1 cellular context compared by ENCODE assay signal in the genomic region with DNA sequence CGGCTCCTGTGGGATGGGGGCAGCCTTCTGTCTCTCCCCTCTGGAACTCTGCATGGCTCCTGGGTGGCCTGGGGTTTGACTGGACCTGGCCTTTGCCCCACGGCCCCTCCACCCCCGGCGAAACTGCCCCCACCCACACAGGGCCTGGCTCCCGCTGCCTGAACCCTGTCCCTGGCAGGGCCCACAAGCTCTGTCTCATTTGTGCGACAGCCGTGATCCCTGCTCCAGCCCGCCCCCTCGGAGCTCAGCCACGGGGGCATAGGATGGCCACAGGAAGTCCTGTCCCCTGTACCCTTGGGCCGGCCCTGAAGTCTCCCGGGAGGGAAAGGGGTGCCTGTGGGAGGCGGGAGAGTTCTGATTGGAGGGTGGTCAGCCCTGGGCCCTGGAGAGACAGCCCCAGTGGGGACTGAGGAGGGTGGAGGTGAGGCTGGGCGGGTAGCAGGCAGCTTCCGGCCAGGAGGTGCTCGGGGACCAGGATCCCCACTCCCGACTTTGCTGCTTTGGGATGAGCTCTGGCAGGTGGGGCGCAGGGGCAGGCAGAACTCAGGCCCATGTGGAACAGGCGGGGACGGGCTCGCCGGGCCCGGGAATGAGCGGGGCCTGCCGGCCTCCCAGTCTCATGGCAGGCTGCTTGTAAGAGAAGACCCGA.
A peak's percentile ranks its signal among the peaks of the same experiment; 100 is the strongest.
TF ChIP-seq lines count a peak whose summit lies in the region.

No MANE protein-coding gene starts in this region.

TF ChIP-seq in HepG2, 621 proteins besides CTCF, POLR2A, EP300 and RAD21 (continues in another document):
- TF ChIP-seq ZBTB38 (CRISPR knock-in tag; IDR thresholded peaks at IDR 0.05) (no peak; the same call in 1 of the 2 replicates), PTBP1 (IDR thresholded peaks at IDR 0.05; ENCODE audit: low read depth, low read length, poor library complexity, severe bottlenecking) (no peak), ZNF547 (CRISPR knock-in tag; IDR thresholded peaks at IDR 0.05) (peak; percentile 37; the same call in 1 of the 2 replicates), HNF4A (CRISPR knock-in tag; IDR thresholded peaks at IDR 0.05) (peak; percentile 79), RARA (CRISPR knock-in tag; IDR thresholded peaks at IDR 0.05) (peak; percentile 60; the same call in 1 of the 2 replicates), MAZ (IDR thresholded peaks at IDR 0.05; ENCODE audit: borderline replicate concordance, low read depth, low read length) (no peak), MAZ (CRISPR knock-in tag; IDR thresholded peaks at IDR 0.05; ENCODE audit: low read depth) (peak; percentile 45; the same call in 1 of the 2 replicates), SOX6 (IDR thresholded peaks at IDR 0.05) (no peak), SOX6 (CRISPR knock-in tag; IDR thresholded peaks at IDR 0.05) (0 out of 2 replicates have a peak, but pooled peaks have one; percentile 12), KLF16 (CRISPR knock-in tag; IDR thresholded peaks at IDR 0.05) (peak in 1 of 2 experiments; percentile 35; a peak in 1 of 4 replicates), ETV5 (CRISPR knock-in tag; IDR thresholded peaks at IDR 0.05; ENCODE audit: borderline replicate concordance) (peak; percentile 81), ZNF17 (CRISPR knock-in tag; IDR thresholded peaks at IDR 0.05) (no peak), FOXJ3 (CRISPR knock-in tag; IDR thresholded peaks at IDR 0.05; ENCODE audit: borderline replicate concordance) (0 out of 2 replicates have a peak, but pooled peaks have one; percentile 36), ZFP82 (CRISPR knock-in tag; IDR thresholded peaks at IDR 0.05; ENCODE audit: borderline replicate concordance) (no peak), SAP130 (CRISPR knock-in tag; IDR thresholded peaks at IDR 0.05; ENCODE audit: low read depth) (peak; percentile 80), ZNF264 (CRISPR knock-in tag; IDR thresholded peaks at IDR 0.05) (peak; percentile 68; the same call in 1 of the 2 replicates), RFXANK (CRISPR knock-in tag; IDR thresholded peaks at IDR 0.05) (no peak), TEAD3 (CRISPR knock-in tag; optimal IDR thresholded peaks at IDR 0.05; ENCODE audit: borderline replicate concordance) (peak; percentile 31), SRSF1 (optimal IDR thresholded peaks at IDR 0.05; ENCODE audit: low read depth, low read length) (no peak), ARNTL (CRISPR knock-in tag; IDR thresholded peaks at IDR 0.05) (0 out of 2 replicates have a peak, but pooled peaks have one; percentile 48), ZFY (CRISPR knock-in tag; IDR thresholded peaks at IDR 0.05) (peak; percentile 81), NFE2L2 (IDR thresholded peaks at IDR 0.05; ENCODE audit: low read length) (no peak), ZNF598 (CRISPR knock-in tag; IDR thresholded peaks at IDR 0.05; ENCODE audit: borderline replicate concordance) (peak; percentile 55; the same call in 1 of the 2 replicates), SOX5 (CRISPR knock-in tag; IDR thresholded peaks at IDR 0.05; ENCODE audit: borderline replicate concordance) (no peak)
- TF ChIP-seq, protein P1, sequence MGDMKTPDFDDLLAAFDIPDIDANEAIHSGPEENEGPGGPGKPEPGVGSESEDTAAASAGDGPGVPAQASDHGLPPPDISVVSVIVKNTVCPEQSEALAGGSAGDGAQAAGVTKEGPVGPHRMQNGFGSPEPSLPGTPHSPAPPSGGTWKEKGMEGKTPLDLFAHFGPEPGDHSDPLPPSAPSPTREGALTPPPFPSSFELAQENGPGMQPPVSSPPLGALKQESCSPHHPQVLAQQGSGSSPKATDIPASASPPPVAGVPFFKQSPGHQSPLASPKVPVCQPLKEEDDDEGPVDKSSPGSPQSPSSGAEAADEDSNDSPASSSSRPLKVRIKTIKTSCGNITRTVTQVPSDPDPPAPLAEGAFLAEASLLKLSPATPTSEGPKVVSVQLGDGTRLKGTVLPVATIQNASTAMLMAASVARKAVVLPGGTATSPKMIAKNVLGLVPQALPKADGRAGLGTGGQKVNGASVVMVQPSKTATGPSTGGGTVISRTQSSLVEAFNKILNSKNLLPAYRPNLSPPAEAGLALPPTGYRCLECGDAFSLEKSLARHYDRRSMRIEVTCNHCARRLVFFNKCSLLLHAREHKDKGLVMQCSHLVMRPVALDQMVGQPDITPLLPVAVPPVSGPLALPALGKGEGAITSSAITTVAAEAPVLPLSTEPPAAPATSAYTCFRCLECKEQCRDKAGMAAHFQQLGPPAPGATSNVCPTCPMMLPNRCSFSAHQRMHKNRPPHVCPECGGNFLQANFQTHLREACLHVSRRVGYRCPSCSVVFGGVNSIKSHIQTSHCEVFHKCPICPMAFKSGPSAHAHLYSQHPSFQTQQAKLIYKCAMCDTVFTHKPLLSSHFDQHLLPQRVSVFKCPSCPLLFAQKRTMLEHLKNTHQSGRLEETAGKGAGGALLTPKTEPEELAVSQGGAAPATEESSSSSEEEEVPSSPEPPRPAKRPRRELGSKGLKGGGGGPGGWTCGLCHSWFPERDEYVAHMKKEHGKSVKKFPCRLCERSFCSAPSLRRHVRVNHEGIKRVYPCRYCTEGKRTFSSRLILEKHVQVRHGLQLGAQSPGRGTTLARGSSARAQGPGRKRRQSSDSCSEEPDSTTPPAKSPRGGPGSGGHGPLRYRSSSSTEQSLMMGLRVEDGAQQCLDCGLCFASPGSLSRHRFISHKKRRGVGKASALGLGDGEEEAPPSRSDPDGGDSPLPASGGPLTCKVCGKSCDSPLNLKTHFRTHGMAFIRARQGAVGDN (CRISPR knock-in tag; IDR thresholded peaks at IDR 0.05): peak; percentile 92
- TF ChIP-seq, protein P2, sequence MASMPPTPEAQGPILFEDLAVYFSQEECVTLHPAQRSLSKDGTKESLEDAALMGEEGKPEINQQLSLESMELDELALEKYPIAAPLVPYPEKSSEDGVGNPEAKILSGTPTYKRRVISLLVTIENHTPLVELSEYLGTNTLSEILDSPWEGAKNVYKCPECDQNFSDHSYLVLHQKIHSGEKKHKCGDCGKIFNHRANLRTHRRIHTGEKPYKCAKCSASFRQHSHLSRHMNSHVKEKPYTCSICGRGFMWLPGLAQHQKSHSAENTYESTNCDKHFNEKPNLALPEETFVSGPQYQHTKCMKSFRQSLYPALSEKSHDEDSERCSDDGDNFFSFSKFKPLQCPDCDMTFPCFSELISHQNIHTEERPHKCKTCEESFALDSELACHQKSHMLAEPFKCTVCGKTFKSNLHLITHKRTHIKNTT (CRISPR knock-in tag; IDR thresholded peaks at IDR 0.05): no peak
- TF ChIP-seq, protein P3, sequence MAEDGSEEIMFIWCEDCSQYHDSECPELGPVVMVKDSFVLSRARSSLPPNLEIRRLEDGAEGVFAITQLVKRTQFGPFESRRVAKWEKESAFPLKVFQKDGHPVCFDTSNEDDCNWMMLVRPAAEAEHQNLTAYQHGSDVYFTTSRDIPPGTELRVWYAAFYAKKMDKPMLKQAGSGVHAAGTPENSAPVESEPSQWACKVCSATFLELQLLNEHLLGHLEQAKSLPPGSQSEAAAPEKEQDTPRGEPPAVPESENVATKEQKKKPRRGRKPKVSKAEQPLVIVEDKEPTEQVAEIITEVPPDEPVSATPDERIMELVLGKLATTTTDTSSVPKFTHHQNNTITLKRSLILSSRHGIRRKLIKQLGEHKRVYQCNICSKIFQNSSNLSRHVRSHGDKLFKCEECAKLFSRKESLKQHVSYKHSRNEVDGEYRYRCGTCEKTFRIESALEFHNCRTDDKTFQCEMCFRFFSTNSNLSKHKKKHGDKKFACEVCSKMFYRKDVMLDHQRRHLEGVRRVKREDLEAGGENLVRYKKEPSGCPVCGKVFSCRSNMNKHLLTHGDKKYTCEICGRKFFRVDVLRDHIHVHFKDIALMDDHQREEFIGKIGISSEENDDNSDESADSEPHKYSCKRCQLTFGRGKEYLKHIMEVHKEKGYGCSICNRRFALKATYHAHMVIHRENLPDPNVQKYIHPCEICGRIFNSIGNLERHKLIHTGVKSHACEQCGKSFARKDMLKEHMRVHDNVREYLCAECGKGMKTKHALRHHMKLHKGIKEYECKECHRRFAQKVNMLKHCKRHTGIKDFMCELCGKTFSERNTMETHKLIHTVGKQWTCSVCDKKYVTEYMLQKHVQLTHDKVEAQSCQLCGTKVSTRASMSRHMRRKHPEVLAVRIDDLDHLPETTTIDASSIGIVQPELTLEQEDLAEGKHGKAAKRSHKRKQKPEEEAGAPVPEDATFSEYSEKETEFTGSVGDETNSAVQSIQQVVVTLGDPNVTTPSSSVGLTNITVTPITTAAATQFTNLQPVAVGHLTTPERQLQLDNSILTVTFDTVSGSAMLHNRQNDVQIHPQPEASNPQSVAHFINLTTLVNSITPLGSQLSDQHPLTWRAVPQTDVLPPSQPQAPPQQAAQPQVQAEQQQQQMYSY (CRISPR knock-in tag; IDR thresholded peaks at IDR 0.05): peak; percentile 65; the same call in 1 of the 2 replicates
- TF ChIP-seq, protein P4, sequence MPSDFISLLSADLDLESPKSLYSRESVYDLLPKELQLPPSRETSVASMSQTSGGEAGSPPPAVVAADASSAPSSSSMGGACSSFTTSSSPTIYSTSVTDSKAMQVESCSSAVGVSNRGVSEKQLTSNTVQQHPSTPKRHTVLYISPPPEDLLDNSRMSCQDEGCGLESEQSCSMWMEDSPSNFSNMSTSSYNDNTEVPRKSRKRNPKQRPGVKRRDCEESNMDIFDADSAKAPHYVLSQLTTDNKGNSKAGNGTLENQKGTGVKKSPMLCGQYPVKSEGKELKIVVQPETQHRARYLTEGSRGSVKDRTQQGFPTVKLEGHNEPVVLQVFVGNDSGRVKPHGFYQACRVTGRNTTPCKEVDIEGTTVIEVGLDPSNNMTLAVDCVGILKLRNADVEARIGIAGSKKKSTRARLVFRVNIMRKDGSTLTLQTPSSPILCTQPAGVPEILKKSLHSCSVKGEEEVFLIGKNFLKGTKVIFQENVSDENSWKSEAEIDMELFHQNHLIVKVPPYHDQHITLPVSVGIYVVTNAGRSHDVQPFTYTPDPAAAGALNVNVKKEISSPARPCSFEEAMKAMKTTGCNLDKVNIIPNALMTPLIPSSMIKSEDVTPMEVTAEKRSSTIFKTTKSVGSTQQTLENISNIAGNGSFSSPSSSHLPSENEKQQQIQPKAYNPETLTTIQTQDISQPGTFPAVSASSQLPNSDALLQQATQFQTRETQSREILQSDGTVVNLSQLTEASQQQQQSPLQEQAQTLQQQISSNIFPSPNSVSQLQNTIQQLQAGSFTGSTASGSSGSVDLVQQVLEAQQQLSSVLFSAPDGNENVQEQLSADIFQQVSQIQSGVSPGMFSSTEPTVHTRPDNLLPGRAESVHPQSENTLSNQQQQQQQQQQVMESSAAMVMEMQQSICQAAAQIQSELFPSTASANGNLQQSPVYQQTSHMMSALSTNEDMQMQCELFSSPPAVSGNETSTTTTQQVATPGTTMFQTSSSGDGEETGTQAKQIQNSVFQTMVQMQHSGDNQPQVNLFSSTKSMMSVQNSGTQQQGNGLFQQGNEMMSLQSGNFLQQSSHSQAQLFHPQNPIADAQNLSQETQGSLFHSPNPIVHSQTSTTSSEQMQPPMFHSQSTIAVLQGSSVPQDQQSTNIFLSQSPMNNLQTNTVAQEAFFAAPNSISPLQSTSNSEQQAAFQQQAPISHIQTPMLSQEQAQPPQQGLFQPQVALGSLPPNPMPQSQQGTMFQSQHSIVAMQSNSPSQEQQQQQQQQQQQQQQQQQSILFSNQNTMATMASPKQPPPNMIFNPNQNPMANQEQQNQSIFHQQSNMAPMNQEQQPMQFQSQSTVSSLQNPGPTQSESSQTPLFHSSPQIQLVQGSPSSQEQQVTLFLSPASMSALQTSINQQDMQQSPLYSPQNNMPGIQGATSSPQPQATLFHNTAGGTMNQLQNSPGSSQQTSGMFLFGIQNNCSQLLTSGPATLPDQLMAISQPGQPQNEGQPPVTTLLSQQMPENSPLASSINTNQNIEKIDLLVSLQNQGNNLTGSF (CRISPR knock-in tag; IDR thresholded peaks at IDR 0.05): no peak
- TF ChIP-seq, protein P5, sequence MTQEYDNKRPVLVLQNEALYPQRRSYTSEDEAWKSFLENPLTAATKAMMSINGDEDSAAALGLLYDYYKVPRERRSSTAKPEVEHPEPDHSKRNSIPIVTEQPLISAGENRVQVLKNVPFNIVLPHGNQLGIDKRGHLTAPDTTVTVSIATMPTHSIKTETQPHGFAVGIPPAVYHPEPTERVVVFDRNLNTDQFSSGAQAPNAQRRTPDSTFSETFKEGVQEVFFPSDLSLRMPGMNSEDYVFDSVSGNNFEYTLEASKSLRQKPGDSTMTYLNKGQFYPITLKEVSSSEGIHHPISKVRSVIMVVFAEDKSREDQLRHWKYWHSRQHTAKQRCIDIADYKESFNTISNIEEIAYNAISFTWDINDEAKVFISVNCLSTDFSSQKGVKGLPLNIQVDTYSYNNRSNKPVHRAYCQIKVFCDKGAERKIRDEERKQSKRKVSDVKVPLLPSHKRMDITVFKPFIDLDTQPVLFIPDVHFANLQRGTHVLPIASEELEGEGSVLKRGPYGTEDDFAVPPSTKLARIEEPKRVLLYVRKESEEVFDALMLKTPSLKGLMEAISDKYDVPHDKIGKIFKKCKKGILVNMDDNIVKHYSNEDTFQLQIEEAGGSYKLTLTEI (CRISPR knock-in tag; conservative IDR thresholded peaks at IDR 0.05): no peak
- TF ChIP-seq, protein P6, sequence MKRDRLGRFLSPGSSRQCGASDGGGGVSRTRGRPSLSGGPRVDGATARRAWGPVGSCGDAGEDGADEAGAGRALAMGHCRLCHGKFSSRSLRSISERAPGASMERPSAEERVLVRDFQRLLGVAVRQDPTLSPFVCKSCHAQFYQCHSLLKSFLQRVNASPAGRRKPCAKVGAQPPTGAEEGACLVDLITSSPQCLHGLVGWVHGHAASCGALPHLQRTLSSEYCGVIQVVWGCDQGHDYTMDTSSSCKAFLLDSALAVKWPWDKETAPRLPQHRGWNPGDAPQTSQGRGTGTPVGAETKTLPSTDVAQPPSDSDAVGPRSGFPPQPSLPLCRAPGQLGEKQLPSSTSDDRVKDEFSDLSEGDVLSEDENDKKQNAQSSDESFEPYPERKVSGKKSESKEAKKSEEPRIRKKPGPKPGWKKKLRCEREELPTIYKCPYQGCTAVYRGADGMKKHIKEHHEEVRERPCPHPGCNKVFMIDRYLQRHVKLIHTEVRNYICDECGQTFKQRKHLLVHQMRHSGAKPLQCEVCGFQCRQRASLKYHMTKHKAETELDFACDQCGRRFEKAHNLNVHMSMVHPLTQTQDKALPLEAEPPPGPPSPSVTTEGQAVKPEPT (CRISPR knock-in tag; IDR thresholded peaks at IDR 0.05; ENCODE audit: low read depth): peak; percentile 50; the same call in 1 of the 2 replicates
